Comparison of ENCODE assay signal across 25 cellular contexts in the genomic region with DNA sequence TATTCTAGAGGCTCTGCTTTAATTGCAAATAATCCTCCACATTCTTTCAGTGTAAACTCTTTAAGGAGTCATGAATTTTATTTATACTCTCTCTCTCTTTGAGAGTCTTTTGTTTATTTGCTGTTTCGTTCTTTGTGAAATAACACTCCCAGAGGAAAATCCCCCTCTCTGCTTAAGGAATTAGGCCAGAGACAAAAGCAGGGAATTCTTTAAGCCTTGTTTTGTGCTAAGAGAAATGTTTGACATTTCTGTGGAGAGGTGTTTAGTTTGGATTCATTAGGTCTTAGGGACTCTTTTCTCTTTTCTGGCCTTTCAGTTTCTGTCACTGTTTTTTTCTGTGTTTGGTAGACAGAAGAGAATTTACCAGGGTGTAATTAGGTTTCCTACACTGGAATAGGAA.
A peak's percentile ranks its signal among the peaks of the same experiment; 100 is the strongest.
DNase-seq lines count a peak whose midpoint lies in the region; ATAC-seq, FAIRE-seq and TF ChIP-seq lines count a peak whose summit lies in the region.
"Had no signal": no experiment of that assay in that cellular context is flagged by ENCODE, and none has a peak within 500 bp of the region (broad histone marks: within the 10 kb centered on the region; RNA-seq: fewer than 3 reads in every experiment).

No MANE protein-coding gene starts in this region.

- no peak for ATAC-seq in K562
- ATAC-seq: activated CD8-positive, alpha-beta T cell treated with anti-CD3 and anti-CD28 coated beads for 36 hours; activated naive CD4-positive, alpha-beta T cell treated with anti-CD3 and anti-CD28 coated beads, Interleukin-2, amount 50 U/mL, for 72 hours; left cardiac atrium had no signal

- peaks cover 94% of the 10 kb centered on the region for H3K27me3 ChIP-seq in HUES64 (ENCODE audit: insufficient read depth, low read length)
- H3K27me3 ChIP-seq in K562 (ENCODE audit: control insufficient read depth in 2 of 2, insufficient read depth in 2 of 2, low read length in 2 of 2) = no peaks in the 10 kb centered on the region
- no peaks in the 10 kb centered on the region for H3K27me3 ChIP-seq in hepatocyte
- no peaks in the 10 kb centered on the region for H3K27me3 ChIP-seq in trophoblast cell (ENCODE audit: insufficient read depth, low read length)
- H3K27me3 ChIP-seq in dorsolateral prefrontal cortex = peaks cover 0 to 46% (median 5%) of the 10 kb centered on the region in 45 donors
- H3K27me3 ChIP-seq: BLaER1, MG63, transverse colon had no signal

- no peak overlapping the region for H3K23ac ChIP-seq in trophoblast cell (ENCODE audit: low read length)

- no peak overlapping the region for H2AK5ac ChIP-seq in trophoblast cell (ENCODE audit: low read length)

- no peaks in the 10 kb centered on the region for H3K36me3 ChIP-seq in HUES64 (ENCODE audit: insufficient read depth, low read length)
- H3K36me3 ChIP-seq in K562 (ENCODE audit: control insufficient read depth, insufficient read depth, low read length) = no peaks in the 10 kb centered on the region
- no peaks in the 10 kb centered on the region for H3K36me3 ChIP-seq in hepatocyte (replicated peaks; ENCODE audit: insufficient read depth, low read depth)
- no peaks in the 10 kb centered on the region for H3K36me3 ChIP-seq in trophoblast cell (ENCODE audit: control insufficient read depth in 1 of 2, insufficient read depth in 2 of 2, low read length in 2 of 2)
- H3K36me3 ChIP-seq: BLaER1, cardiac muscle cell, MG63, transverse colon had no signal

- H3K4me3 ChIP-seq in HUES64 (ENCODE audit: low read length) = no peak overlapping the region
- H3K4me3 ChIP-seq in K562 = no peak overlapping the region
- no peak overlapping the region for H3K4me3 ChIP-seq in hepatocyte
- H3K4me3 ChIP-seq in trophoblast cell (ENCODE audit: low read depth, low read length) = no peak overlapping the region
- H3K4me3 ChIP-seq in dorsolateral prefrontal cortex = no peak overlapping the region
- H3K4me3 ChIP-seq: BLaER1, cardiac muscle cell, coronary artery, MG63, transverse colon had no signal

- H3K9me3 ChIP-seq in HUES64 (ENCODE audit: insufficient read depth, low read depth, low read length) = no peaks in the 10 kb centered on the region
- H3K9me3 ChIP-seq in K562 (replicated peaks; ENCODE audit: control insufficient read depth, insufficient read depth, low read depth, low read length) = no peaks in the 10 kb centered on the region
- H3K9me3 ChIP-seq in hepatocyte (ENCODE audit: low read depth) = no peaks in the 10 kb centered on the region
- no peaks in the 10 kb centered on the region for H3K9me3 ChIP-seq in trophoblast cell (ENCODE audit: insufficient read depth, low read depth, low read length)
- H3K9me3 ChIP-seq: BLaER1, MG63, transverse colon had no signal

- no peak for TF ChIP-seq CTCF in K562 (IDR thresholded peaks at IDR 0.05 in 2 of 3, conservative IDR thresholded peaks at IDR 0.05 in 1 of 3; ENCODE audit: insufficient read depth in 2 of 3, low read depth in 1 of 3, low read length in 3 of 3)
- no peak for TF ChIP-seq CTCF in hepatocyte (IDR thresholded peaks at IDR 0.05; ENCODE audit: poor library complexity)
- no peak for TF ChIP-seq CTCF in dorsolateral prefrontal cortex (IDR thresholded peaks at IDR 0.05 in 54 of 56, conservative IDR thresholded peaks at IDR 0.05 in 2 of 56; ENCODE audit: low read depth in 1 of 56, partially characterized antibody in 56 of 56)

- POLR2A ChIA-PET in K562 (lab: Yijun Ruan, JAX) = no interaction called here

- H3K9ac ChIP-seq in HUES64 (ENCODE audit: low read depth, low read length) (no peak overlapping the region), K562 (ENCODE audit: insufficient read depth in 1 of 2, low read depth in 2 of 2, low read length in 2 of 2) (no peak overlapping the region), trophoblast cell (ENCODE audit: low read length) (no peak overlapping the region)
- H3K9ac ChIP-seq: BLaER1 had no signal

- H3K18ac ChIP-seq in trophoblast cell (ENCODE audit: low read length) = no peak overlapping the region

- peaks cover 37% of the 10 kb centered on the region for H3K4me1 ChIP-seq in HUES64 (ENCODE audit: insufficient read depth, low read length)
- H3K4me1 ChIP-seq in K562 (replicated peaks in 1 of 2; ENCODE audit: control insufficient read depth in 2 of 2, insufficient read depth in 2 of 2, low read length in 2 of 2) = no peaks in the 10 kb centered on the region
- H3K4me1 ChIP-seq in hepatocyte (ENCODE audit: insufficient read depth) = peaks cover 8% of the 10 kb centered on the region
- H3K4me1 ChIP-seq in trophoblast cell (ENCODE audit: control insufficient read depth in 1 of 2, insufficient read depth in 2 of 2, low read length in 2 of 2) = peaks cover 0 to 3% of the 10 kb centered on the region in 2 experiments
- H3K4me1 ChIP-seq: BLaER1 had no signal

- CTCF ChIA-PET in K562 (lab: Yijun Ruan, JAX; ENCODE audit: low intra/inter-chr PET ratio) = no interaction called here

- no peak overlapping the region for H2BK12ac ChIP-seq in trophoblast cell (ENCODE audit: low read length)

- no peaks in the 10 kb centered on the region for H4K20me1 ChIP-seq in K562 (replicated peaks; ENCODE audit: control insufficient read depth, insufficient read depth, low read length)
- H4K20me1 ChIP-seq in hepatocyte (ENCODE audit: insufficient read depth, poor library complexity, severe bottlenecking) = no peaks in the 10 kb centered on the region
- H4K20me1 ChIP-seq: BLaER1 had no signal

- no peak for TF ChIP-seq POLR2A in K562 (conservative IDR thresholded peaks at IDR 0.05)

- H4K8ac ChIP-seq in trophoblast cell (ENCODE audit: low read depth, low read length) = no peak overlapping the region

- in situ Hi-C loops in K562 (cut with MboI) (no loop called here), KBM-7 (cut with MboI; ENCODE audit: low pct_unique_long_range_greater_than_20kb, low sequenced_read_pairs) (no loop called here)

- peak overlapping the region; percentile 38; the same call in 1 of the 2 replicates for H2AFZ ChIP-seq in K562 (ENCODE audit: low read depth, low read length)
- peak overlapping the region; percentile 17 for H2AFZ ChIP-seq in hepatocyte
- H2AFZ ChIP-seq in trophoblast cell (ENCODE audit: insufficient read depth, low read length, poor library complexity) = peak overlapping the region; percentile 78

- no peak for TF ChIP-seq RAD21 in K562 (CRISPR knock-in tag; conservative IDR thresholded peaks at IDR 0.05 in 1 of 2, IDR thresholded peaks at IDR 0.05 in 1 of 2)

- H3K4me2 ChIP-seq in K562 (ENCODE audit: insufficient read depth, low read length) (no peak overlapping the region), hepatocyte (peak overlapping the region; percentile 32), trophoblast cell (ENCODE audit: low read length) (no peak overlapping the region)
- H3K4me2 ChIP-seq: BLaER1 had no signal

- TF ChIP-seq EP300 in K562 (IDR thresholded peaks at IDR 0.05; ENCODE audit: low read length) = no peak

- peak overlapping the region; percentile 55 for H4K91ac ChIP-seq in trophoblast cell (ENCODE audit: low read depth, low read length)

- BruUV-seq in K562 (replicated peaks; lab: Mats Ljungman, UMichigan) = no TSS peak

- no peak overlapping the region for H2BK5ac ChIP-seq in trophoblast cell (ENCODE audit: low read depth, low read length, poor library complexity)

- H3K79me2 ChIP-seq in K562 (ENCODE audit: control insufficient read depth, insufficient read depth, low read length) = no peaks in the 10 kb centered on the region
- H3K79me2 ChIP-seq in hepatocyte = no peaks in the 10 kb centered on the region
- H3K79me2 ChIP-seq in trophoblast cell (ENCODE audit: control insufficient read depth, insufficient read depth, low read length, poor library complexity) = no peaks in the 10 kb centered on the region

- no CpG with 5 or more reads among the region's 1 CpG for WGBS in HUES64
- 80% methylated on average over 1 of the region's 1 CpG for WGBS in K562 (ENCODE audit: insufficient coverage, low coverage, missing lambda C conversion rate)
- WGBS in hepatocyte (ENCODE audit: low lambda C conversion rate, missing lambda C conversion rate) = 55% methylated on average over 1 of the region's 1 CpG
- no CpG with 5 or more reads among the region's 1 CpG for WGBS in trophoblast cell (ENCODE audit: extremely low coverage, insufficient coverage, insufficient read length)

- H2BK120ac ChIP-seq in trophoblast cell (ENCODE audit: insufficient read depth, low read length, poor library complexity) = no peak overlapping the region

- H3K14ac ChIP-seq in trophoblast cell (ENCODE audit: low read length) = no peak overlapping the region

- no peak overlapping the region for H4K12ac ChIP-seq in trophoblast cell (ENCODE audit: low read depth, low read length)

- H3K4ac ChIP-seq in trophoblast cell (ENCODE audit: low read depth, low read length) = no peak overlapping the region

- H3K27ac ChIP-seq in HUES64 (ENCODE audit: low read depth, low read length) = peak overlapping the region; percentile 67; the same call in 1 of the 2 replicates
- H3K27ac ChIP-seq in K562 (ENCODE audit: extremely low read depth, low read depth, low read length) = no peak overlapping the region
- H3K27ac ChIP-seq in hepatocyte = peak overlapping the region; percentile 14
- H3K27ac ChIP-seq in trophoblast cell (ENCODE audit: low read depth, low read length) = peak overlapping the region; percentile 52
- peak overlapping the region in 3 of 59 donors; percentile 22 to 37 (median 22) for H3K27ac ChIP-seq in dorsolateral prefrontal cortex
- H3K27ac ChIP-seq: BLaER1, cardiac muscle cell, coronary artery, transverse colon had no signal

- no peaks in the 10 kb centered on the region for H3K9me1 ChIP-seq in K562 (ENCODE audit: control insufficient read depth, insufficient read depth, low read length)

- intact Hi-C loops in K562 (cut with micrococcal nuclease) (no loop called here), dorsolateral prefrontal cortex (cut with DNase I) (no loop called here)

- peak; percentile 32 for FAIRE-seq in K562 (lab: Jason Lieb, UNC)
- FAIRE-seq: H54 had no signal

- peaks cover 2% of the 10 kb centered on the region for H3K79me1 ChIP-seq in trophoblast cell (ENCODE audit: low read length)

- H3K9me2 ChIP-seq in hepatocyte (replicated peaks; ENCODE audit: insufficient read depth) = no peaks in the 10 kb centered on the region

- no peak for DNase-seq in K562 (ENCODE audit: extremely low read depth in 1 of 4, low spot score in 3 of 4)
- DNase-seq in hepatocyte (ENCODE audit: low spot score) = no peak
- DNase-seq in trophoblast cell = no peak
- DNase-seq in dorsolateral prefrontal cortex = no peak
- DNase-seq in HPDE6-E6E7 (ENCODE audit: extremely low spot score) = no peak
- no peak for DNase-seq in KBM-7
- no peak for DNase-seq in AML-193 (lab: John Stamatoyannopoulos, UW)
- DNase-seq: ACHN; activated CD4-positive, alpha-beta T cell treated with anti-CD3 and anti-CD28 coated beads for 1 hour; activated CD8-positive, alpha-beta T cell treated with anti-CD3 and anti-CD28 coated beads for 36 hours; DMS153; left cardiac atrium; MG63; NCI-H1417; NCI-H2029 treated with DMSO at 0.1 percent for 48 hours; NCI-H2227 treated with DMSO at 0.1 percent for 48 hours; NCI-H69; T-helper 2 cell; transverse colon had no signal

TF ChIP-seq in K562, 482 proteins besides CTCF, POLR2A, EP300 and RAD21 (continues in another document):
- TF ChIP-seq ZNF324 (CRISPR knock-in tag; IDR thresholded peaks at IDR 0.05) = no peak
- no peak for TF ChIP-seq ETV1 (tag; conservative IDR thresholded peaks at IDR 0.05; ENCODE audit: low read depth)
- no peak for TF ChIP-seq ZFPM2 (CRISPR knock-in tag; IDR thresholded peaks at IDR 0.05)
- no peak for TF ChIP-seq CREB1 (IDR thresholded peaks at IDR 0.05)
- no peak for TF ChIP-seq CREB1 (CRISPR knock-in tag; IDR thresholded peaks at IDR 0.05)

Comparison
In these comparisons a context has a peak if more than half of its experiments do, and no peak if none do; other contexts are left out.
1. H2AFZ ChIP-seq: peak in every context shown above with its lines; median percentile 78 in trophoblast cell; 38 in K562; 17 in hepatocyte.